12 cellular contexts compared by ENCODE assay signal in the genomic region with DNA sequence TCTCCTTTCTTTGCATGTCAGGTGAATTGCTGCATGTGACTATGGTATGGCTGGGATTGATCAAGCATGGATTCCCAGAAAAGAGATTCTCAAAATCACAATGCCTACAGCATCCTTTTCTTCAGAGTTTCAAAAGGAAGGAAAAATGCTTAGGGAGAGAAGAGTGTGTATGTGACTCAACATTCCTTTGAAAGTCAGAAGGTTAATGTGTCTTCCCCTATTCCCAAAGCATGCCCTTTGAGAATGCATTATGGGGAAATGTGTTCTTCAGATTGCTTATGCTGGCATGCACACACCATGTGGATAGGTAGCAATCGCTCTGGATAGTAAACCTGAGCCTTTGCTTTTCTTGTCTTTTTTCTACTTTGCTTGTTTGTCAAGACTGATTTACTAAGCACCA.
DNase-seq lines count a peak whose midpoint lies in the region; ATAC-seq and TF ChIP-seq lines count a peak whose summit lies in the region.
"Had no signal": no experiment of that assay in that cellular context is flagged by ENCODE, and none has a peak within 500 bp of the region (broad histone marks: within the 10 kb centered on the region; RNA-seq: fewer than 3 reads in every experiment).

No MANE protein-coding gene starts in this region.

- H3K4me2 ChIP-seq in GM23248 (ENCODE audit: unreplicated experiment): peak overlapping the region; percentile 47

- no peaks in the 10 kb centered on the region for H4K20me1 ChIP-seq in GM23248 (ENCODE audit: insufficient read depth)

- H3K27me3 ChIP-seq in AG04450 (ENCODE audit: control insufficient read depth, insufficient read depth, low read length): no peaks in the 10 kb centered on the region
- H3K27me3 ChIP-seq in GM23248 (replicated peaks; ENCODE audit: insufficient read depth): no peaks in the 10 kb centered on the region
- no peaks in the 10 kb centered on the region for H3K27me3 ChIP-seq in CD4-positive, alpha-beta T cell (ENCODE audit: control insufficient read depth, insufficient read depth, low read length)
- H3K27me3 ChIP-seq: upper lobe of right lung had no signal

- H2AFZ ChIP-seq in GM23248: 0 out of 2 replicates have a peak overlapping the region, but pooled peaks have one; percentile 21

- POLR2A ChIA-PET in AG04450 (lab: Yijun Ruan, JAX): no interaction called here
- POLR2A ChIA-PET in CD4-positive, alpha-beta T cell (lab: Charles Lee): no interaction called here

- no peak for ATAC-seq in CD4-positive, alpha-beta T cell (ENCODE audit: poor library complexity)
- no peak for ATAC-seq in GM21737 (IDR thresholded peaks at IDR 0.05; ENCODE audit: unreplicated experiment)

- peaks cover 12% of the 10 kb centered on the region for H3K4me1 ChIP-seq in GM23248 (ENCODE audit: insufficient read depth)
- H3K4me1 ChIP-seq: left ventricle myocardium inferior, prostate gland, upper lobe of right lung had no signal

- H3K27me3 Mint-ChIP-seq in CD4-positive, alpha-beta T cell: no peaks in the 10 kb centered on the region

- CTCF ChIA-PET in AG04450 (lab: Charles Lee): interaction anchor here (1.0 kb wide), 1 partner anchor 70 kb away, joined by 5 read pairs; no protein-coding TSS in a partner anchor
- CTCF ChIA-PET in CD4-positive, alpha-beta T cell (lab: Charles Lee): interaction anchor here (0.6 to 1.1 kb wide), 3 partner anchors 8 to 477 kb away, joined by 3 to 4 read pairs (median 3); no protein-coding TSS in a partner anchor

- no peak overlapping the region for H3K4me3 Mint-ChIP-seq in CD4-positive, alpha-beta T cell

- peaks cover 8% of the 10 kb centered on the region for H3K4me1 Mint-ChIP-seq in CD4-positive, alpha-beta T cell (ENCODE audit: low read depth)

- no peaks in the 10 kb centered on the region for H3K9me2 ChIP-seq in GM23248 (ENCODE audit: insufficient read depth)

- no peak overlapping the region for H3K9ac ChIP-seq in GM23248

- 86 to 100% methylated on average over 1 of the region's 1 CpG for WGBS in GM23248 (ENCODE audit: low coverage in 1 of 2, low lambda C conversion rate in 2 of 2, missing lambda C conversion rate in 2 of 2), 2 experiments

- H3K27ac Mint-ChIP-seq in CD4-positive, alpha-beta T cell: no peak overlapping the region

- H3K9me3 ChIP-seq in AG04450 (ENCODE audit: control insufficient read depth, insufficient read depth, low read length): no peaks in the 10 kb centered on the region
- no peaks in the 10 kb centered on the region for H3K9me3 ChIP-seq in GM23248 (ENCODE audit: low read depth)
- no peaks in the 10 kb centered on the region for H3K9me3 ChIP-seq in CD4-positive, alpha-beta T cell (ENCODE audit: control insufficient read depth, low read length)
- H3K9me3 ChIP-seq: left ventricle myocardium inferior, prostate gland, upper lobe of right lung had no signal

- no peaks in the 10 kb centered on the region for H3K9me3 Mint-ChIP-seq in CD4-positive, alpha-beta T cell

- intact Hi-C loops in CD4-positive, alpha-beta T cell (cut with DNase I, micrococcal nuclease): no loop called here

- H3K4me3 ChIP-seq in AG04450 (ENCODE audit: low read depth, low read length) (no peak overlapping the region), GM23248 (no peak overlapping the region), astrocyte of the cerebellum (ENCODE audit: low read depth, low read length) (no peak overlapping the region)
- H3K4me3 ChIP-seq: left ventricle myocardium inferior, prostate gland, upper lobe of right lung had no signal

- H3K27ac ChIP-seq in AG04450 (ENCODE audit: low read depth, low read length): no peak overlapping the region
- 0 out of 2 replicates have a peak overlapping the region, but pooled peaks have one; percentile 19 for H3K27ac ChIP-seq in GM23248
- H3K27ac ChIP-seq in CD4-positive, alpha-beta T cell (ENCODE audit: low read depth, low read length): no peak overlapping the region
- H3K27ac ChIP-seq: left ventricle myocardium inferior, upper lobe of right lung had no signal

- TF ChIP-seq CTCF in AG04450 (IDR thresholded peaks at IDR 0.05; ENCODE audit: low read depth, low read length): no peak
- TF ChIP-seq CTCF in astrocyte of the cerebellum (IDR thresholded peaks at IDR 0.05; ENCODE audit: low read depth, low read length, missing control alignments): no peak
- no peak for TF ChIP-seq CTCF in CD4-positive, alpha-beta T cell (IDR thresholded peaks at IDR 0.05)

- H3K36me3 ChIP-seq in GM23248 (ENCODE audit: low read depth): no peaks in the 10 kb centered on the region
- H3K36me3 ChIP-seq: left ventricle myocardium inferior, prostate gland, upper lobe of right lung had no signal

- H3K36me3 Mint-ChIP-seq in CD4-positive, alpha-beta T cell (ENCODE audit: low read depth): no peaks in the 10 kb centered on the region

- H3F3A ChIP-seq in GM23248 (ENCODE audit: insufficient read depth): peaks cover 9% of the 10 kb centered on the region; the same call in 1 of the 2 replicates

- H3K79me2 ChIP-seq in GM23248 (ENCODE audit: insufficient read depth): no peaks in the 10 kb centered on the region

- in situ Hi-C loops in GM23248 (cut with MboI) (no loop called here), astrocyte of the cerebellum (cut with HindIII; ENCODE audit: low sequenced_read_pairs) (no loop called here)

- DNase-seq in AG04450 (ENCODE audit: low read depth, low spot score) (peak; percentile 32), GM23248 (peak; percentile 68), astrocyte of the cerebellum (ENCODE audit: low read depth) (peak; percentile 9), hepatic stellate cell (ENCODE audit: low spot score) (peak; percentile 16), superior temporal gyrus (ENCODE audit: extremely low spot score) (no peak)
- no peak for DNase-seq in CD4-positive, alpha-beta T cell
- DNase-seq in activated CD4-positive, CD25-positive, alpha-beta regulatory T cell (lab: John Stamatoyannopoulos, UW): no peak
- DNase-seq: Kasumi-1, left ventricle myocardium inferior, upper lobe of right lung had no signal

Comparison
In these comparisons a context has a peak if more than half of its experiments do, and no peak if none do; other contexts are left out.
1. DNase-seq: peak in AG04450 (single experiment), GM23248 (single experiment), astrocyte of the cerebellum (single experiment) and hepatic stellate cell (single experiment); none in superior temporal gyrus (single experiment), CD4-positive, alpha-beta T cell (0 of 10) and activated CD4-positive, CD25-positive, alpha-beta regulatory T cell (0 of 4).